Comparison of ENCODE assay signal across 29 cellular contexts in the genomic region with DNA sequence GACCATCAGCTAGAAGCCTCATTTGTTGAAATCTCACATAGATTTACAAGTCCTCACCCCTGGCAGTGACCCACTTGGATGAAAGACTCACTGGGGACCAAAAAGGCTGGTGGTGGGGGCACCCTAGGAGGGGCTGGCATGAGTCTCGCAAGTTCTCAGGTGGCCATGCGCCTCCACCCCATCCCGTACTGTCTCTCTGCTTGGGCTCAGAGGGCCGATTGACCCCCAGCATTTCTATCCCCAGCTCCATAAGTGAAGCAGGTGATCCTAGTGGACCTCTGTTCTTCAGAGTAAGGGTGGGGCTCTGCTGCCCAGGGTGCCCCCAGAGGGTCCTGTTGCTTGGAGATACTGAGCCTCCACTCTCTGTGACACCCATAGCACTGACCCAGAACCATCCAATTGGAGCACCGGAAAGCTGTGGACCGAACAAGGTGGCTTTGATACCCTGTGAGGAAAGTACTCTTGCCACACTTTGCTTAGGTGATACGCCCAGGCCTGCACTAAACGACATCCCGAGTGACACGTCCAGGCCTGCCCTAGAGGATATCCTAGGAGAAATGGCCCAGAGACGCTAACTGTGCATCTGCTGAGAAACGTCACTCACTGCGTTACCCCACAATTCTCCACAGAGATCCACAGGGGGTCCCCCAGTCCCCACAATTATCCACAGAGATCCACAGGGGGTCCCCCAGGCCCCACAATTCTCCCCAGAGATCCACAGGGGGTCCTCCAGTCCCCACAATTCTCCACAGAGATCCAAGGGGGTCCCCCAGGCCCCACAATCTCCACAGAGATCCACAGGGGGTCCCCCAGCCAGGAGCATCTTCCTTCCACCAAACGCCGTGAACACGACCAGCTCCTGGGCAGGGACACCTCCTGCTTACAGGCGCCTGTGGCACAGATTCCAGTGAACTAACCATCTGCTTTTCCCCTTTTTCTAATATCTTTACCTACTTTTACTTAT.
DNase-seq lines count a peak whose midpoint lies in the region; ATAC-seq, FAIRE-seq and TF ChIP-seq lines count a peak whose summit lies in the region.
"Had no signal": no experiment of that assay in that cellular context is flagged by ENCODE, and none has a peak within 500 bp of the region (broad histone marks: within the 10 kb centered on the region; RNA-seq: fewer than 3 reads in every experiment).

No MANE protein-coding gene starts in this region.

- intact Hi-C loops in kidney (cut with DNase I) = no loop called here

- no peak for FAIRE-seq in kidney (lab: Jason Lieb, UNC)
- FAIRE-seq: colon, H54 had no signal

- H3K27ac ChIP-seq in SK-N-SH (ENCODE audit: low read depth in 2 of 2, low read length in 1 of 2) (no peak overlapping the region), RWPE2 (ENCODE audit: poor library complexity, severe bottlenecking) (peak overlapping the region; percentile 25), kidney (ENCODE audit: low read depth in 2 of 2, low read length in 2 of 2) (no peak overlapping the region)
- H3K27ac ChIP-seq: gastroesophageal sphincter, parathyroid adenoma, Peyer's patch, right lobe of liver, upper lobe of left lung had no signal

- H3F3A ChIP-seq in SK-N-SH (replicated peaks; ENCODE audit: insufficient read depth) = no peaks in the 10 kb centered on the region

- H3K9me2 ChIP-seq in SK-N-SH = no peaks in the 10 kb centered on the region

- peaks cover 7% of the 10 kb centered on the region; the same call in 1 of the 2 replicates for H3K9me3 ChIP-seq in SK-N-SH
- H3K9me3 ChIP-seq in RWPE2 (ENCODE audit: severe bottlenecking) = peaks cover 4% of the 10 kb centered on the region
- peaks cover 69% of the 10 kb centered on the region for H3K9me3 ChIP-seq in iPS-18c (ENCODE audit: control insufficient read depth, insufficient read depth, low read length)
- H3K9me3 ChIP-seq in kidney (ENCODE audit: control insufficient read depth in 1 of 2, low read length in 2 of 2) = no peaks in the 10 kb centered on the region
- H3K9me3 ChIP-seq: gastroesophageal sphincter, Peyer's patch, right lobe of liver, upper lobe of left lung had no signal

- WGBS in SK-N-SH (ENCODE audit: low lambda C conversion rate) = 68% methylated on average over 17 of the region's 17 CpGs

- no peaks in the 10 kb centered on the region for H3K27me3 ChIP-seq in SK-N-SH (ENCODE audit: insufficient read depth)
- H3K27me3 ChIP-seq in RWPE2 (ENCODE audit: insufficient read depth, poor library complexity, severe bottlenecking) = no peaks in the 10 kb centered on the region
- H3K27me3 ChIP-seq: Peyer's patch, right lobe of liver, upper lobe of left lung had no signal

- CTCF ChIA-PET in SK-N-SH (lab: Yijun Ruan, JAX) = interaction anchor here (1.3 kb wide), 2 partner anchors 20 to 893 kb away, joined by 3 to 4 read pairs; no protein-coding TSS in a partner anchor

- H4K20me1 ChIP-seq in SK-N-SH (ENCODE audit: insufficient read depth) = no peaks in the 10 kb centered on the region

- DNase-seq in SK-N-SH (peak; percentile 16), RWPE2 (ENCODE audit: low spot score) (no peak), superior temporal gyrus (ENCODE audit: extremely low spot score) (peak; percentile 1), middle frontal gyrus (ENCODE audit: extremely low spot score, low spot score) (no peak), kidney (no peak)
- no peak for DNase-seq in activated CD4-positive, alpha-beta T cell treated with anti-CD3 and anti-CD28 coated beads, Interleukin-2, amount 50 U/mL, for 48 hours
- DNase-seq: activated CD4-positive, alpha-beta memory T cell treated with anti-CD3 and anti-CD28 coated beads, Interleukin-2, amount 10 ng/mL, durations not matched to agents 7 days and 5 days; activated CD4-positive, CD25-positive, alpha-beta regulatory T cell treated with anti-CD3 and anti-CD28 coated beads, Interleukin-2, amount 50 U/mL, for 72 hours; amygdala; DMS53; GDM1; hippocampal formation; left ventricle myocardium superior; naive thymus-derived CD8-positive, alpha-beta T cell; NCI-H1092; NCI-H524 treated with DMSO at 0.1 percent for 48 hours; Peyer's patch; right lobe of liver; SIG-M5; stimulated activated CD4-positive, alpha-beta T cell treated with anti-CD3 and anti-CD28 coated beads, Interleukin-12 subunit alpha, Interleukin-12 subunit beta, amount 100 ng/mL, for 4 hours; stimulated activated CD4-positive, alpha-beta T cell treated with anti-CD3 and anti-CD28 coated beads, Interleukin-4, amount 100 ng/mL, for 1 hour had no signal

- H3K4me3 ChIP-seq in SK-N-SH (ENCODE audit: low read depth in 2 of 2, low read length in 1 of 2) (no peak overlapping the region), RWPE2 (ENCODE audit: severe bottlenecking) (no peak overlapping the region), iPS-18c (ENCODE audit: insufficient read depth, low read depth, low read length) (peak overlapping the region; percentile 20; the same call in 1 of the 2 replicates), kidney (ENCODE audit: low read length in 2 of 2) (no peak overlapping the region)
- H3K4me3 ChIP-seq: gastroesophageal sphincter, Peyer's patch, right lobe of liver, upper lobe of left lung had no signal

- no peaks in the 10 kb centered on the region for H3K79me2 ChIP-seq in SK-N-SH (ENCODE audit: insufficient read depth)
- H3K79me2 ChIP-seq: parathyroid adenoma had no signal

- H3K9ac ChIP-seq in SK-N-SH (no peak overlapping the region), kidney (ENCODE audit: low read length in 2 of 2) (no peak overlapping the region)
- H3K9ac ChIP-seq: parathyroid adenoma had no signal

- no peak overlapping the region for H3K4me2 ChIP-seq in SK-N-SH

- ATAC-seq in SK-N-SH treated with all-trans-retinoic acid at 6 μM for 48 hours (no peak), RWPE2 (ENCODE audit: low read depth) (no peak)
- ATAC-seq: activated T-helper 17 cell treated with anti-CD3 and anti-CD28 coated beads, Interleukin-2, amount 50 U/mL, for 72 hours; gastroesophageal sphincter; left ventricle myocardium superior; naive thymus-derived CD8-positive, alpha-beta T cell had no signal

- POLR2A ChIA-PET in SK-N-SH (lab: Yijun Ruan, JAX) = no interaction called here

- H3K36me3 ChIP-seq in SK-N-SH (replicated peaks in 1 of 2; ENCODE audit: control insufficient read depth in 1 of 2, insufficient read depth in 2 of 2, low read length in 1 of 2) (no peaks in the 10 kb centered on the region), RWPE2 (ENCODE audit: low read depth) (no peaks in the 10 kb centered on the region), kidney (ENCODE audit: control insufficient read depth in 1 of 2, insufficient read depth in 2 of 2, low read length in 2 of 2) (no peaks in the 10 kb centered on the region)
- H3K36me3 ChIP-seq: gastroesophageal sphincter, Peyer's patch, right lobe of liver, upper lobe of left lung had no signal

- no peak for TF ChIP-seq EP300 in SK-N-SH (IDR thresholded peaks at IDR 0.05; ENCODE audit: borderline replicate concordance in 1 of 2, low read depth in 1 of 2, low read length in 1 of 2)

- H3K4me1 ChIP-seq in SK-N-SH (ENCODE audit: control insufficient read depth in 1 of 2, insufficient read depth in 2 of 2, low read depth in 1 of 2, low read length in 1 of 2) = no peaks in the 10 kb centered on the region; a peak in 1 of 4 replicates
- no peaks in the 10 kb centered on the region for H3K4me1 ChIP-seq in RWPE2 (ENCODE audit: insufficient read depth, poor library complexity, severe bottlenecking)
- no peaks in the 10 kb centered on the region for H3K4me1 ChIP-seq in kidney (ENCODE audit: control insufficient read depth in 1 of 2, insufficient read depth in 1 of 2, low read depth in 1 of 2, low read length in 2 of 2)
- H3K4me1 ChIP-seq: gastroesophageal sphincter, parathyroid adenoma, Peyer's patch, right lobe of liver, upper lobe of left lung had no signal

- no peak for TF ChIP-seq CTCF in SK-N-SH (IDR thresholded peaks at IDR 0.05)
- TF ChIP-seq CTCF in RWPE2 (IDR thresholded peaks at IDR 0.05; ENCODE audit: poor library complexity, severe bottlenecking) = no peak
- no peak for TF ChIP-seq CTCF in kidney (IDR thresholded peaks at IDR 0.05; ENCODE audit: borderline replicate concordance, extremely low read depth, insufficient read depth)

- no peak for TF ChIP-seq RAD21 in SK-N-SH (IDR thresholded peaks at IDR 0.05; ENCODE audit: low read length)

- no peak overlapping the region for H2AFZ ChIP-seq in SK-N-SH (ENCODE audit: low read depth)
- H2AFZ ChIP-seq: parathyroid adenoma had no signal

TF ChIP-seq in SK-N-SH, 30 proteins besides CTCF, POLR2A, EP300 and RAD21 (continues in another document):
- TF ChIP-seq RXRA (IDR thresholded peaks at IDR 0.05; ENCODE audit: borderline replicate concordance, low read depth) (no peak), CHD2 (IDR thresholded peaks at IDR 0.05; ENCODE audit: low read length, partially characterized antibody) (no peak), TAF1 (IDR thresholded peaks at IDR 0.05; ENCODE audit: borderline replicate concordance, low read depth, low read length) (no peak), FOXM1 (IDR thresholded peaks at IDR 0.05; ENCODE audit: low read depth) (no peak), SMC3 (IDR thresholded peaks at IDR 0.05; ENCODE audit: low read depth, low read length) (no peak), RCOR1 (IDR thresholded peaks at IDR 0.05; ENCODE audit: low read length) (no peak), TEAD4 (IDR thresholded peaks at IDR 0.05; ENCODE audit: borderline replicate concordance, insufficient read depth) (no peak)

TF ChIP-seq in SK-N-SH treated with all-trans-retinoic acid at 6 μM for 48 hours, 23 proteins besides CTCF, POLR2A, EP300 and RAD21 (continues in another document):
- no peak for TF ChIP-seq ESRRG (CRISPR knock-in tag; IDR thresholded peaks at IDR 0.05)
- no peak for TF ChIP-seq CSDC2 (CRISPR knock-in tag; IDR thresholded peaks at IDR 0.05)
- TF ChIP-seq, protein P1, sequence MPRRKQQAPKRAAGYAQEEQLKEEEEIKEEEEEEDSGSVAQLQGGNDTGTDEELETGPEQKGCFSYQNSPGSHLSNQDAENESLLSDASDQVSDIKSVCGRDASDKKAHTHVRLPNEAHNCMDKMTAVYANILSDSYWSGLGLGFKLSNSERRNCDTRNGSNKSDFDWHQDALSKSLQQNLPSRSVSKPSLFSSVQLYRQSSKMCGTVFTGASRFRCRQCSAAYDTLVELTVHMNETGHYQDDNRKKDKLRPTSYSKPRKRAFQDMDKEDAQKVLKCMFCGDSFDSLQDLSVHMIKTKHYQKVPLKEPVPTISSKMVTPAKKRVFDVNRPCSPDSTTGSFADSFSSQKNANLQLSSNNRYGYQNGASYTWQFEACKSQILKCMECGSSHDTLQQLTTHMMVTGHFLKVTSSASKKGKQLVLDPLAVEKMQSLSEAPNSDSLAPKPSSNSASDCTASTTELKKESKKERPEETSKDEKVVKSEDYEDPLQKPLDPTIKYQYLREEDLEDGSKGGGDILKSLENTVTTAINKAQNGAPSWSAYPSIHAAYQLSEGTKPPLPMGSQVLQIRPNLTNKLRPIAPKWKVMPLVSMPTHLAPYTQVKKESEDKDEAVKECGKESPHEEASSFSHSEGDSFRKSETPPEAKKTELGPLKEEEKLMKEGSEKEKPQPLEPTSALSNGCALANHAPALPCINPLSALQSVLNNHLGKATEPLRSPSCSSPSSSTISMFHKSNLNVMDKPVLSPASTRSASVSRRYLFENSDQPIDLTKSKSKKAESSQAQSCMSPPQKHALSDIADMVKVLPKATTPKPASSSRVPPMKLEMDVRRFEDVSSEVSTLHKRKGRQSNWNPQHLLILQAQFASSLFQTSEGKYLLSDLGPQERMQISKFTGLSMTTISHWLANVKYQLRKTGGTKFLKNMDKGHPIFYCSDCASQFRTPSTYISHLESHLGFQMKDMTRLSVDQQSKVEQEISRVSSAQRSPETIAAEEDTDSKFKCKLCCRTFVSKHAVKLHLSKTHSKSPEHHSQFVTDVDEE (CRISPR knock-in tag; IDR thresholded peaks at IDR 0.05) = no peak

Comparison
In these comparisons a context has a peak if more than half of its experiments do, and no peak if none do; other contexts are left out.
1. DNase-seq: peak in SK-N-SH (single experiment) and superior temporal gyrus (single experiment); none in RWPE2 (single experiment), middle frontal gyrus (single experiment), kidney (single experiment) and activated CD4-positive, alpha-beta T cell treated with anti-CD3 and anti-CD28 coated beads, Interleukin-2, amount 50 U/mL, for 48 hours (0 of 2).